In the genomic region with DNA sequence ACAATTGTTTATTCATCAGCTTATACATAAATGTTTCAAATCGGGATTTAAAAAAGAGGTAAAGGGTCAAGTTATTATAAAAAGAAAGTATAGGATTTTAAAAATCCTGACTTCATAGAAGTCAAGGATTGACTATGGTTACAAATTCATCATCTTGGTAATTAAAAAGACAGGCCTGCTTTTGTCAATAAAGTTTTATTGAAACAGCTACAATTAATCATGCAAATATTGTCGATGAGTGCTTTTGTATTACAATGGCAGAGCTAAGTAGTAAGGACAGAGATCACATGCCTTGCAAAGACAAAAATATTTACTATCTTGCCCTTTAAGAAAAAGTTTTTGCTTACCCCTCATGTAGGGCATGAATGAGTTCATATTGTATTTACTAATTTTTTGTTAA, we compare ENCODE assay signal across 2 cellular contexts.
A peak's percentile ranks its signal among the peaks of the same experiment; 100 is the strongest.
TF ChIP-seq lines count a peak whose summit lies in the region.

No MANE protein-coding gene starts in this region.

TF ChIP-seq in GM12878, 131 proteins besides CTCF, POLR2A, EP300 and RAD21:
- TF ChIP-seq, protein P1, sequence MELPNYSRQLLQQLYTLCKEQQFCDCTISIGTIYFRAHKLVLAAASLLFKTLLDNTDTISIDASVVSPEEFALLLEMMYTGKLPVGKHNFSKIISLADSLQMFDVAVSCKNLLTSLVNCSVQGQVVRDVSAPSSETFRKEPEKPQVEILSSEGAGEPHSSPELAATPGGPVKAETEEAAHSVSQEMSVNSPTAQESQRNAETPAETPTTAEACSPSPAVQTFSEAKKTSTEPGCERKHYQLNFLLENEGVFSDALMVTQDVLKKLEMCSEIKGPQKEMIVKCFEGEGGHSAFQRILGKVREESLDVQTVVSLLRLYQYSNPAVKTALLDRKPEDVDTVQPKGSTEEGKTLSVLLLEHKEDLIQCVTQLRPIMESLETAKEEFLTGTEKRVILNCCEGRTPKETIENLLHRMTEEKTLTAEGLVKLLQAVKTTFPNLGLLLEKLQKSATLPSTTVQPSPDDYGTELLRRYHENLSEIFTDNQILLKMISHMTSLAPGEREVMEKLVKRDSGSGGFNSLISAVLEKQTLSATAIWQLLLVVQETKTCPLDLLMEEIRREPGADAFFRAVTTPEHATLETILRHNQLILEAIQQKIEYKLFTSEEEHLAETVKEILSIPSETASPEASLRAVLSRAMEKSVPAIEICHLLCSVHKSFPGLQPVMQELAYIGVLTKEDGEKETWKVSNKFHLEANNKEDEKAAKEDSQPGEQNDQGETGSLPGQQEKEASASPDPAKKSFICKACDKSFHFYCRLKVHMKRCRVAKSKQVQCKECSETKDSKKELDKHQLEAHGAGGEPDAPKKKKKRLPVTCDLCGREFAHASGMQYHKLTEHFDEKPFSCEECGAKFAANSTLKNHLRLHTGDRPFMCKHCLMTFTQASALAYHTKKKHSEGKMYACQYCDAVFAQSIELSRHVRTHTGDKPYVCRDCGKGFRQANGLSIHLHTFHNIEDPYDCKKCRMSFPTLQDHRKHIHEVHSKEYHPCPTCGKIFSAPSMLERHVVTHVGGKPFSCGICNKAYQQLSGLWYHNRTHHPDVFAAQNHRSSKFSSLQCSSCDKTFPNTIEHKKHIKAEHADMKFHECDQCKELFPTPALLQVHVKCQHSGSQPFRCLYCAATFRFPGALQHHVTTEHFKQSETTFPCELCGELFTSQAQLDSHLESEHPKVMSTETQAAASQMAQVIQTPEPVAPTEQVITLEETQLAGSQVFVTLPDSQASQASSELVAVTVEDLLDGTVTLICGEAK (IDR thresholded peaks at IDR 0.05; ENCODE audit: borderline replicate concordance): peak; percentile 85
- TF ChIP-seq ZNF207 (IDR thresholded peaks at IDR 0.05; ENCODE audit: borderline replicate concordance) (no peak), SIN3A (IDR thresholded peaks at IDR 0.05; ENCODE audit: low read depth, low read length) (no peak), CREM (IDR thresholded peaks at IDR 0.05; ENCODE audit: low read depth) (no peak)

TF ChIP-seq in K562, 482 proteins besides CTCF, POLR2A, EP300 and RAD21:
- TF ChIP-seq, protein P1 (IDR thresholded peaks at IDR 0.05): peak; percentile 62
- TF ChIP-seq, protein P1 (CRISPR knock-in tag; IDR thresholded peaks at IDR 0.05): peak; percentile 38; the same call in 1 of the 2 replicates
- TF ChIP-seq, protein P2, sequence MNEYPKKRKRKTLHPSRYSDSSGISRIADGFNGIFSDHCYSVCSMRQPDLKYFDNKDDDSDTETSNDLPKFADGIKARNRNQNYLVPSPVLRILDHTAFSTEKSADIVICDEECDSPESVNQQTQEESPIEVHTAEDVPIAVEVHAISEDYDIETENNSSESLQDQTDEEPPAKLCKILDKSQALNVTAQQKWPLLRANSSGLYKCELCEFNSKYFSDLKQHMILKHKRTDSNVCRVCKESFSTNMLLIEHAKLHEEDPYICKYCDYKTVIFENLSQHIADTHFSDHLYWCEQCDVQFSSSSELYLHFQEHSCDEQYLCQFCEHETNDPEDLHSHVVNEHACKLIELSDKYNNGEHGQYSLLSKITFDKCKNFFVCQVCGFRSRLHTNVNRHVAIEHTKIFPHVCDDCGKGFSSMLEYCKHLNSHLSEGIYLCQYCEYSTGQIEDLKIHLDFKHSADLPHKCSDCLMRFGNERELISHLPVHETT (CRISPR knock-in tag; conservative IDR thresholded peaks at IDR 0.05 in 1 of 2, IDR thresholded peaks at IDR 0.05 in 1 of 2): no peak
- TF ChIP-seq, protein P3, sequence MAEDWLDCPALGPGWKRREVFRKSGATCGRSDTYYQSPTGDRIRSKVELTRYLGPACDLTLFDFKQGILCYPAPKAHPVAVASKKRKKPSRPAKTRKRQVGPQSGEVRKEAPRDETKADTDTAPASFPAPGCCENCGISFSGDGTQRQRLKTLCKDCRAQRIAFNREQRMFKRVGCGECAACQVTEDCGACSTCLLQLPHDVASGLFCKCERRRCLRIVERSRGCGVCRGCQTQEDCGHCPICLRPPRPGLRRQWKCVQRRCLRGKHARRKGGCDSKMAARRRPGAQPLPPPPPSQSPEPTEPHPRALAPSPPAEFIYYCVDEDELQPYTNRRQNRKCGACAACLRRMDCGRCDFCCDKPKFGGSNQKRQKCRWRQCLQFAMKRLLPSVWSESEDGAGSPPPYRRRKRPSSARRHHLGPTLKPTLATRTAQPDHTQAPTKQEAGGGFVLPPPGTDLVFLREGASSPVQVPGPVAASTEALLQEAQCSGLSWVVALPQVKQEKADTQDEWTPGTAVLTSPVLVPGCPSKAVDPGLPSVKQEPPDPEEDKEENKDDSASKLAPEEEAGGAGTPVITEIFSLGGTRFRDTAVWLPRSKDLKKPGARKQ (CRISPR knock-in tag; IDR thresholded peaks at IDR 0.05): no peak
TF ChIP-seq in K562: peak in this region for 1.
